In the genomic region with DNA sequence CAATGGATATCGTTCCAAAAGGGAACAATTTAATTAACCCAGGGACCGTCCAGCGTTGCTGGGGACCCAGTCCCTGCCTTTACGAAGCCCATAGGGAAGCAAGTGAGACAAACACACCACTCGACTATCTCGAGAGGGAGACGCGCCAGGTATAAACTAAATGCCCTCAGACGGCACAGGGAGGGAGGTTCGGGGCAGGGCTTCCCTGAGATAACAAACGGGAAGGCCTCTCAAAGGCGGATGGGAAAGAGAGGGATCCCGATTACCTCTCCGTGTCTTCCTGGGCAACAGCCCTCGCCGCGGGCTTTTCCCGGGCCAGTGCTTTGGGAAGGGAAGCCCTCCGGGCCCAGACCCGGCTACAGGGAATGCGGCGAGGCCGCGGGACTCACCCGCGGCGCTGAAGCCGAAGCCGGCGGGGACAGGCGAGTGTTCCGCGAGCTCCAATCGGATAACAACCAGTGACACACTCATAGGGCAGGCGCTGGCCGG, we compare ENCODE assay signal across 2 cellular contexts.
TF ChIP-seq lines count a peak whose summit lies in the region.

No MANE protein-coding gene starts in this region.

TF ChIP-seq in IMR-90, 13 proteins besides CTCF, POLR2A, EP300 and RAD21:
- TF ChIP-seq MAFK (IDR thresholded peaks at IDR 0.05; ENCODE audit: low read depth, low read length) (no peak), FOS (IDR thresholded peaks at IDR 0.05; ENCODE audit: low read depth, low read length) (0 out of 2 replicates have a peak, but pooled peaks have one; percentile 1)

TF ChIP-seq in GM12878, 131 proteins besides CTCF, POLR2A, EP300 and RAD21:
- TF ChIP-seq, protein P1, sequence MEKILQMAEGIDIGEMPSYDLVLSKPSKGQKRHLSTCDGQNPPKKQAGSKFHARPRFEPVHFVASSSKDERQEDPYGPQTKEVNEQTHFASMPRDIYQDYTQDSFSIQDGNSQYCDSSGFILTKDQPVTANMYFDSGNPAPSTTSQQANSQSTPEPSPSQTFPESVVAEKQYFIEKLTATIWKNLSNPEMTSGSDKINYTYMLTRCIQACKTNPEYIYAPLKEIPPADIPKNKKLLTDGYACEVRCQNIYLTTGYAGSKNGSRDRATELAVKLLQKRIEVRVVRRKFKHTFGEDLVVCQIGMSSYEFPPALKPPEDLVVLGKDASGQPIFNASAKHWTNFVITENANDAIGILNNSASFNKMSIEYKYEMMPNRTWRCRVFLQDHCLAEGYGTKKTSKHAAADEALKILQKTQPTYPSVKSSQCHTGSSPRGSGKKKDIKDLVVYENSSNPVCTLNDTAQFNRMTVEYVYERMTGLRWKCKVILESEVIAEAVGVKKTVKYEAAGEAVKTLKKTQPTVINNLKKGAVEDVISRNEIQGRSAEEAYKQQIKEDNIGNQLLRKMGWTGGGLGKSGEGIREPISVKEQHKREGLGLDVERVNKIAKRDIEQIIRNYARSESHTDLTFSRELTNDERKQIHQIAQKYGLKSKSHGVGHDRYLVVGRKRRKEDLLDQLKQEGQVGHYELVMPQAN (conservative IDR thresholded peaks at IDR 0.05): no peak; the same call in 1 of the 2 replicates
- TF ChIP-seq IRF3 (IDR thresholded peaks at IDR 0.05): no peak
- TF ChIP-seq IKZF2 (IDR thresholded peaks at IDR 0.05): no peak
- no peak for TF ChIP-seq SREBF2 (IDR thresholded peaks at IDR 0.05; ENCODE audit: low read length)
- TF ChIP-seq TARDBP (IDR thresholded peaks at IDR 0.05; ENCODE audit: borderline replicate concordance): no peak
- TF ChIP-seq NRF1 (conservative IDR thresholded peaks at IDR 0.05; ENCODE audit: low read depth, low read length): no peak
- TF ChIP-seq SMC3 (IDR thresholded peaks at IDR 0.05; ENCODE audit: borderline replicate concordance, low read length): no peak
- TF ChIP-seq WRNIP1 (IDR thresholded peaks at IDR 0.05; ENCODE audit: borderline replicate concordance, low read depth, low read length): 0 out of 2 replicates have a peak, but pooled peaks have one; percentile 63
TF ChIP-seq in GM12878: peak in this region for 1.
